Comparison of ENCODE assay signal across 15 cellular contexts in genomic region chr5:137750436-137750835, GRCh38. TPM values are rescaled to one million over a fixed set of nuclear protein-coding genes. Genes with fewer than 3 reads are reported as not detected.
DNase-seq lines count a peak whose midpoint lies in the region; ATAC-seq and TF ChIP-seq lines count a peak whose summit lies in the region.
"Had no signal": no experiment of that assay in that cellular context is flagged by ENCODE, and none has a peak within 500 bp of the region (broad histone marks: within the 10 kb centered on the region; RNA-seq: fewer than 3 reads in every experiment).

No MANE protein-coding gene starts in this region.

- TF ChIP-seq POLR2A in breast epithelium (IDR thresholded peaks at IDR 0.05), result no peak

- no peak for TF ChIP-seq CTCF in MCF 10A (IDR thresholded peaks at IDR 0.05; ENCODE audit: unreplicated experiment)
- no peak for TF ChIP-seq CTCF in breast epithelium (IDR thresholded peaks at IDR 0.05)
- TF ChIP-seq CTCF in VCaP (conservative IDR thresholded peaks at IDR 0.05), result no peak
- no peak for TF ChIP-seq CTCF in GM10266 (IDR thresholded peaks at IDR 0.05; ENCODE audit: control insufficient read depth, insufficient read depth, low read depth, missing control alignments)
- TF ChIP-seq CTCF in GM10248 (IDR thresholded peaks at IDR 0.05; ENCODE audit: control extremely low read depth, extremely low read depth, low read depth, missing control alignments), result no peak

- H4K91ac ChIP-seq in mesenchymal stem cell (ENCODE audit: low read length), result no peak overlapping the region

- peak overlapping the region; percentile 100 for H3K9ac ChIP-seq in mesenchymal stem cell (ENCODE audit: low read length)

- no peak overlapping the region for H3K18ac ChIP-seq in mesenchymal stem cell (ENCODE audit: low read depth in 1 of 2, low read length in 2 of 2)

- no peak overlapping the region for H2AK5ac ChIP-seq in mesenchymal stem cell (ENCODE audit: low read length, severe bottlenecking)

- H3K27me3 ChIP-seq in breast epithelium (no peaks in the 10 kb centered on the region), mesenchymal stem cell (ENCODE audit: control insufficient read depth in 1 of 2, insufficient read depth in 1 of 2, low read length in 2 of 2) (no peaks in the 10 kb centered on the region)
- H3K27me3 ChIP-seq: esophagus squamous epithelium, pancreas, thyroid gland had no signal

- H3K4me3 Mint-ChIP-seq in MCF 10A (ENCODE audit: unreplicated experiment), result peak overlapping the region; percentile 32

- H3K4me2 ChIP-seq in mesenchymal stem cell (ENCODE audit: low read length, poor library complexity, severe bottlenecking), result no peak overlapping the region

- no peak for ATAC-seq in GM18502 (IDR thresholded peaks at IDR 0.05; ENCODE audit: poor library complexity, unreplicated experiment)
- ATAC-seq: pancreas had no signal

- 100% methylated on average over 1 of the region's 1 CpG for whole genome bisulfite sequencing in mesenchymal stem cell

- H3K27ac ChIP-seq in breast epithelium (no peak overlapping the region), VCaP (peak overlapping the region; percentile 99; the same call in 1 of the 2 replicates), mesenchymal stem cell (ENCODE audit: low read length, poor library complexity, severe bottlenecking) (no peak overlapping the region)
- H3K27ac ChIP-seq: pancreas, thyroid gland had no signal

- peaks cover 15% of the 10 kb centered on the region for H3K4me1 Mint-ChIP-seq in MCF 10A (ENCODE audit: insufficient read depth, unreplicated experiment)

- no peaks in the 10 kb centered on the region for H3K4me1 ChIP-seq in breast epithelium
- H3K4me1 ChIP-seq in mesenchymal stem cell (ENCODE audit: control insufficient read depth, insufficient read depth, low read depth, low read length), result peaks cover 3% of the 10 kb centered on the region

- H3K23ac ChIP-seq in mesenchymal stem cell (ENCODE audit: low read length in 2 of 2), result no peak overlapping the region

- CTCF ChIA-PET in MCF 10A (lab: Yijun Ruan, JAX), result interaction anchor here (0.6 to 16.9 kb wide), 9 partner anchors 9 to 319 kb away, joined by 3 to 690 read pairs (median 6); no protein-coding TSS in a partner anchor
- CTCF ChIA-PET in GM10248 (lab: Yijun Ruan, JAX), result interaction anchor here (1.5 to 2.0 kb wide), 2 partner anchors 9 to 15 kb away, joined by 8 to 55 read pairs; partner anchors contain the start of gene KLHL3

- H3K4ac ChIP-seq in mesenchymal stem cell (ENCODE audit: low read depth in 1 of 2, low read length in 2 of 2), result no peak overlapping the region

- no peak overlapping the region for H2BK15ac ChIP-seq in mesenchymal stem cell (ENCODE audit: low read depth, poor library complexity, severe bottlenecking)

- no peaks in the 10 kb centered on the region for H3K27me3 Mint-ChIP-seq in MCF 10A (ENCODE audit: insufficient read depth, unreplicated experiment)

- H3K9me3 ChIP-seq in breast epithelium, result no peaks in the 10 kb centered on the region
- no peaks in the 10 kb centered on the region for H3K9me3 ChIP-seq in mesenchymal stem cell (ENCODE audit: control insufficient read depth, low read length)
- H3K9me3 ChIP-seq: esophagus squamous epithelium, pancreas, thyroid gland had no signal

- POLR2A ChIA-PET in MCF 10A (lab: Yijun Ruan, JAX) (interaction anchor here (1.5 kb wide), 1 partner anchor 8 kb away, joined by 5 read pairs; no protein-coding TSS in a partner anchor), GM10248 (lab: Yijun Ruan, JAX) (interaction anchor here (0.6 to 0.9 kb wide), 2 partner anchors 8 to 56 kb away, joined by 4 to 6 read pairs; no protein-coding TSS in a partner anchor)

- BruUV-seq in MCF 10A (replicated peaks; lab: Mats Ljungman, UMichigan), result no TSS peak

- H3K14ac ChIP-seq in mesenchymal stem cell (ENCODE audit: low read length in 2 of 2), result no peak overlapping the region

- no peak overlapping the region for H2AFZ ChIP-seq in mesenchymal stem cell (ENCODE audit: low read depth, low read length)

- H3K27ac Mint-ChIP-seq in MCF 10A (ENCODE audit: low read depth, unreplicated experiment), result no peak overlapping the region

- no peaks in the 10 kb centered on the region for H3K9me3 Mint-ChIP-seq in MCF 10A (ENCODE audit: unreplicated experiment)

- no peak overlapping the region for H2BK5ac ChIP-seq in mesenchymal stem cell (ENCODE audit: low read depth, low read length, poor library complexity, severe bottlenecking)

- H3K4me3 ChIP-seq in breast epithelium, result no peak overlapping the region
- H3K4me3 ChIP-seq in mesenchymal stem cell (ENCODE audit: insufficient read depth in 1 of 2, low read depth in 1 of 2, low read length in 2 of 2), result no peak overlapping the region
- H3K4me3 ChIP-seq: esophagus squamous epithelium, thyroid gland had no signal

- H2BK120ac ChIP-seq in mesenchymal stem cell (ENCODE audit: low read depth, low read length), result no peak overlapping the region

- H3K79me1 ChIP-seq in mesenchymal stem cell (replicated peaks; ENCODE audit: low read length, poor library complexity, severe bottlenecking), result peaks cover 5% of the 10 kb centered on the region

- DNase-seq in MCF 10A (ENCODE audit: unreplicated experiment) (no peak), breast epithelium (ENCODE audit: low spot score in 2 of 2) (no peak), mesenchymal stem cell (no peak), NCI-H774 (lab: John Stamatoyannopoulos, UW) (no peak), GM10266 (ENCODE audit: extremely low spot score) (no peak), GM10248 (ENCODE audit: extremely low spot score) (no peak)
- DNase-seq: esophagus squamous epithelium, hypothalamus, KBM-7, NCI-H1436, NCI-H748 treated with DMSO at 0.1 percent for 48 hours, pancreas, thyroid gland had no signal

- no peak overlapping the region for H2BK12ac ChIP-seq in mesenchymal stem cell (ENCODE audit: low read length in 2 of 2)

- intact Hi-C loops in MCF 10A (cut with micrococcal nuclease), result loop anchor here (5.0 kb wide), 2 partner anchors 282 to 587 kb away; partner anchors contain the start of genes FAM13B and FAM53C
- intact Hi-C loops in breast epithelium (cut with DNase I; ENCODE audit: low total_unique reads), result no loop called here

- H3K36me3 Mint-ChIP-seq in MCF 10A (ENCODE audit: insufficient read depth, unreplicated experiment), result peaks cover 39% of the 10 kb centered on the region

- H3K36me3 ChIP-seq in breast epithelium, result no peaks in the 10 kb centered on the region
- peaks cover 0 to 12% of the 10 kb centered on the region in 2 experiments for H3K36me3 ChIP-seq in mesenchymal stem cell (ENCODE audit: control insufficient read depth in 1 of 2, insufficient read depth in 2 of 2, low read depth in 1 of 2, low read length in 2 of 2)
- H3K36me3 ChIP-seq: esophagus squamous epithelium, pancreas, thyroid gland had no signal

- no peak overlapping the region for H4K8ac ChIP-seq in mesenchymal stem cell (ENCODE audit: low read length)

RNA-seq across cellular contexts. Expression of gene HNRNPA0, which starts 3.7 kb away (rescaled TPM):
- total RNA-seq in MCF 10A (2022), result 30.8 and 31.8 TPM in 2 replicates
- total RNA-seq in breast epithelium, result 10 to 100 TPM; 11.5 to 13.3 (median 11.8) TPM
- polyA plus RNA-seq in mesenchymal stem cell (2013, experiment 1 of 2), result 22.9 TPM
- polyA plus RNA-seq in mesenchymal stem cell (2013, experiment 2 of 2), result 22.8 TPM

RNA-seq across cellular contexts. Expression of gene KLHL3, which starts 14.5 kb away (rescaled TPM):
- total RNA-seq in MCF 10A (2022) (0.27 and 0.49 TPM in 2 replicates), breast epithelium (10 to 100 TPM in 1 of 3 donors, 1 to 10 TPM in 2; 4.5 to 11.7 (median 4.9) TPM)
- 0.21 TPM for polyA plus RNA-seq in mesenchymal stem cell (2013, experiment 1 of 2)
- polyA plus RNA-seq in mesenchymal stem cell (2013, experiment 2 of 2), result 0.21 TPM
